Comparison of ENCODE assay signal across 15 cellular contexts in the genomic region with DNA sequence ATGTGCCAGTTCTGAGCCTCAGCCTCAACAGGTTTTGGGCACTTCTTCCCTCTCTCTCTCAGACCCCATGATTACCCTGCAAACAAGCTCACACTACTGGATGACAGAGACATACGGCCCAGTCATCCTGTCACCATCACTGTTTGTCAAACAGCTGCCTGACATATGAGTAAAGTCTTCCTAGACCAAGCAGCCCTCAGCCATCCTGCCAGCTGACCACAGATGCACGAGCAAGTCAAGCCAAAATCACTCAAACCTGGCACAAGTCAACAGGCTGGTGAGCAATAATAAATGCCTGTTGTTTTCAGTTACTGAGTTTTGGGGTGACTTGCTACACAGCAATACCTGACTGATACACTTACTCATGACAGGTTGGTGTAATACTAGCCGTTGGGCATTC.
DNase-seq lines count a peak whose midpoint lies in the region; ATAC-seq lines count a peak whose summit lies in the region.
"Had no signal": no experiment of that assay in that cellular context is flagged by ENCODE, and none has a peak within 500 bp of the region (broad histone marks: within the 10 kb centered on the region; RNA-seq: fewer than 3 reads in every experiment).

No MANE protein-coding gene starts in this region.

- peaks cover under 1% of the 10 kb centered on the region for H3K36me3 ChIP-seq in adipocyte (ENCODE audit: control insufficient read depth, insufficient read depth, low read length, severe bottlenecking)
- H3K36me3 ChIP-seq: lower lobe of right lung, transverse colon had no signal

- H3K4me3 Mint-ChIP-seq in activated T-cell treated with anti-CD3 and anti-CD28 coated beads, Interleukin-2, amount 50 U/mL, for 24 hours, result no peak overlapping the region
- H3K4me3 Mint-ChIP-seq: effector memory CD8-positive, alpha-beta T cell had no signal

- no peaks in the 10 kb centered on the region for H3K27me3 ChIP-seq in adipocyte (replicated peaks; ENCODE audit: control insufficient read depth, insufficient read depth, low read length)
- H3K27me3 ChIP-seq: transverse colon had no signal

- peaks cover 29% of the 10 kb centered on the region for H3K4me1 ChIP-seq in adipocyte (ENCODE audit: control insufficient read depth, insufficient read depth, low read length)

- peak; percentile 57 for DNase-seq in activated T-cell treated with anti-CD3 and anti-CD28 coated beads for 48 hours (ENCODE audit: low read depth)
- no peak for DNase-seq in activated T-cell treated with anti-CD3 and anti-CD28 coated beads, Interleukin-2, amount 50 U/mL, for 24 hours
- DNase-seq in LHCN-M2 (ENCODE audit: low read depth), result peak; percentile 88
- no peak for DNase-seq in adipocyte (ENCODE audit: low read depth)
- DNase-seq in stimulated activated CD8-positive, alpha-beta memory T cell treated with anti-CD3 and anti-CD28 coated beads, Interleukin-4, amount 100 ng/mL, for 48 hours, result peak; percentile 68
- DNase-seq in NCI-H2107 (lab: John Stamatoyannopoulos, UW), result no peak
- no peak for DNase-seq in dedifferentiated amniotic fluid mesenchymal stem cell (ENCODE audit: extremely low spot score)
- DNase-seq: activated CD4-positive, alpha-beta T cell treated with anti-CD3 and anti-CD28 coated beads for 1 hour; anterior cingulate cortex; DMS79 treated with DMSO at 0.1 percent for 48 hours; effector memory CD8-positive, alpha-beta T cell; lower lobe of right lung; NCI-H187; transverse colon had no signal

- H3K27ac Mint-ChIP-seq in activated T-cell treated with anti-CD3 and anti-CD28 coated beads, Interleukin-2, amount 50 U/mL, for 24 hours, result no peak overlapping the region
- H3K27ac Mint-ChIP-seq: effector memory CD8-positive, alpha-beta T cell had no signal

- peak overlapping the region; percentile 87 for H3K9ac ChIP-seq in adipocyte (ENCODE audit: low read length)

- H3K4me3 ChIP-seq in adipocyte (ENCODE audit: low read length), result peak overlapping the region; percentile 76
- H3K4me3 ChIP-seq: lower lobe of right lung, transverse colon had no signal

- no peaks in the 10 kb centered on the region for H3K27me3 Mint-ChIP-seq in activated T-cell treated with anti-CD3 and anti-CD28 coated beads, Interleukin-2, amount 50 U/mL, for 24 hours
- H3K27me3 Mint-ChIP-seq: effector memory CD8-positive, alpha-beta T cell had no signal

- no peaks in the 10 kb centered on the region for H3K9me3 ChIP-seq in adipocyte (ENCODE audit: control insufficient read depth, low read length)
- H3K9me3 ChIP-seq: lower lobe of right lung, transverse colon had no signal

- no peaks in the 10 kb centered on the region for H3K9me3 Mint-ChIP-seq in activated T-cell treated with anti-CD3 and anti-CD28 coated beads, Interleukin-2, amount 50 U/mL, for 24 hours
- H3K9me3 Mint-ChIP-seq: effector memory CD8-positive, alpha-beta T cell had no signal

- no peak for ATAC-seq in HG02870 (IDR thresholded peaks at IDR 0.05; ENCODE audit: unreplicated experiment)
- ATAC-seq: effector memory CD8-positive, alpha-beta T cell; lower lobe of right lung had no signal

- H3K36me3 Mint-ChIP-seq in activated T-cell treated with anti-CD3 and anti-CD28 coated beads, Interleukin-2, amount 50 U/mL, for 24 hours (ENCODE audit: low read depth), result no peaks in the 10 kb centered on the region

- peaks cover 11% of the 10 kb centered on the region for H3K4me1 Mint-ChIP-seq in activated T-cell treated with anti-CD3 and anti-CD28 coated beads, Interleukin-2, amount 50 U/mL, for 24 hours (ENCODE audit: low read depth)

Comparison
In these comparisons a context has a peak if more than half of its experiments do, and no peak if none do; other contexts are left out.
1. DNase-seq: peak in activated T-cell treated with anti-CD3 and anti-CD28 coated beads for 48 hours (single experiment), LHCN-M2 (single experiment) and stimulated activated CD8-positive, alpha-beta memory T cell treated with anti-CD3 and anti-CD28 coated beads, Interleukin-4, amount 100 ng/mL, for 48 hours (single experiment); none in activated T-cell treated with anti-CD3 and anti-CD28 coated beads, Interleukin-2, amount 50 U/mL, for 24 hours (single experiment), adipocyte (single experiment), NCI-H2107 (single experiment) and dedifferentiated amniotic fluid mesenchymal stem cell (single experiment).